1 cellular context compared by ENCODE assay signal in genomic region chr7:43639858-43640491, GRCh38.
TF ChIP-seq lines count a peak whose summit lies in the region.

No MANE protein-coding gene starts in this region.

TF ChIP-seq in GM12878, 131 proteins besides CTCF, POLR2A, EP300 and RAD21 (continued from another document):
- no peak for TF ChIP-seq ZBTB11 (CRISPR knock-in tag; IDR thresholded peaks at IDR 0.05)
